Comparison of ENCODE assay signal across 13 cellular contexts in genomic region chr1:11961230-11961629, GRCh38. TPM values are rescaled to one million over a fixed set of nuclear protein-coding genes. Genes with fewer than 3 reads are reported as not detected.
A peak's percentile ranks its signal among the peaks of the same experiment; 100 is the strongest.
DNase-seq lines count a peak whose midpoint lies in the region; ATAC-seq and TF ChIP-seq lines count a peak whose summit lies in the region.
"Had no signal": no experiment of that assay in that cellular context is flagged by ENCODE, and none has a peak within 500 bp of the region (broad histone marks: within the 10 kb centered on the region; RNA-seq: fewer than 3 reads in every experiment).

No MANE protein-coding gene starts in this region.

- H3K27me3 Mint-ChIP-seq in mesothelial cell of epicardium (ENCODE audit: low read depth) (no peaks in the 10 kb centered on the region), chondrocyte (ENCODE audit: low read depth) (no peaks in the 10 kb centered on the region)
- H3K27me3 Mint-ChIP-seq: activated naive CD8-positive, alpha-beta T cell treated with anti-CD3 and anti-CD28 coated beads for 36 hours had no signal

- DNase-seq in NCI-H82 (lab: John Stamatoyannopoulos, UW) = peak; percentile 82
- peak in 1 of 10 donors; percentile 36 for DNase-seq in dorsolateral prefrontal cortex
- DNase-seq in mesothelial cell of epicardium (ENCODE audit: low spot score in 2 of 2, unreplicated experiment in 2 of 2) = no peak
- DNase-seq in PC-3 = no peak
- no peak for DNase-seq in smooth muscle cell (lab: John Stamatoyannopoulos, UW; ENCODE audit: unreplicated experiment)
- DNase-seq in chondrocyte (ENCODE audit: low spot score) = no peak
- DNase-seq in DMS79 treated with DMSO at 0.1 percent for 48 hours (lab: John Stamatoyannopoulos, UW) = no peak
- DNase-seq: activated CD8-positive, alpha-beta T cell treated with anti-CD3 and anti-CD28 coated beads, Interleukin-2, amount 10 ng/mL, durations not matched to agents 7 days and 5 days; activated naive CD8-positive, alpha-beta T cell treated with anti-CD3 and anti-CD28 coated beads for 36 hours; NCI-H226; testis had no signal

- H3K9me3 ChIP-seq in BLaER1 treated with 17β-estradiol and CSF1 and Interleukin-3, amounts not matched to agents 10 nM and 100 nM (replicated peaks in 1 of 11) = no peaks in the 10 kb centered on the region
- H3K9me3 ChIP-seq in PC-3 (ENCODE audit: low read length) = no peaks in the 10 kb centered on the region
- H3K9me3 ChIP-seq in smooth muscle cell (replicated peaks; ENCODE audit: low read depth) = no peaks in the 10 kb centered on the region
- H3K9me3 ChIP-seq: BLaER1, testis had no signal

- no peaks in the 10 kb centered on the region for H3K27me3 ChIP-seq in BLaER1 treated with 17β-estradiol and CSF1 and Interleukin-3, amounts not matched to agents 10 nM and 100 nM
- no peaks in the 10 kb centered on the region for H3K27me3 ChIP-seq in dorsolateral prefrontal cortex
- no peaks in the 10 kb centered on the region for H3K27me3 ChIP-seq in PC-3 (ENCODE audit: low read length)
- no peaks in the 10 kb centered on the region for H3K27me3 ChIP-seq in smooth muscle cell (ENCODE audit: low read depth)
- H3K27me3 ChIP-seq: BLaER1, testis had no signal

- H3F3A ChIP-seq in PC-3 (ENCODE audit: low read length, unreplicated experiment) (no peaks in the 10 kb centered on the region), smooth muscle cell (ENCODE audit: low read depth) (no peaks in the 10 kb centered on the region)

- H3K79me2 ChIP-seq in PC-3 (ENCODE audit: low read length) (no peaks in the 10 kb centered on the region), smooth muscle cell (ENCODE audit: low read depth) (no peaks in the 10 kb centered on the region)

- no peak overlapping the region for H2AFZ ChIP-seq in PC-3 (ENCODE audit: low read length)
- H2AFZ ChIP-seq in smooth muscle cell (ENCODE audit: low read depth) = no peak overlapping the region

- peak overlapping the region in 9 of 11 experiments; percentile 9 to 61 (median 52); a peak in 15 of 22 replicates for H3K9ac ChIP-seq in BLaER1 treated with 17β-estradiol and CSF1 and Interleukin-3, amounts not matched to agents 10 nM and 100 nM
- H3K9ac ChIP-seq in PC-3 (ENCODE audit: low read length) (no peak overlapping the region), smooth muscle cell (ENCODE audit: low read depth) (no peak overlapping the region)
- H3K9ac ChIP-seq: BLaER1 had no signal

- no TSS peak for BruUV-seq in PC-3 (replicated peaks; lab: Mats Ljungman, UMichigan)

- CTCF ChIA-PET in PC-3 (lab: Charles Lee) = no interaction called here

- peaks cover 0 to 22% (median 15%) of the 10 kb centered on the region in 10 experiments; a peak in 15 of 20 replicates for H3K4me1 ChIP-seq in BLaER1 treated with 17β-estradiol and CSF1 and Interleukin-3, amounts not matched to agents 10 nM and 100 nM
- H3K4me1 ChIP-seq in PC-3 (ENCODE audit: insufficient read depth, low read length) = no peaks in the 10 kb centered on the region
- no peaks in the 10 kb centered on the region for H3K4me1 ChIP-seq in smooth muscle cell (ENCODE audit: low read depth)
- H3K4me1 ChIP-seq: BLaER1, testis had no signal

- H3K4me3 ChIP-seq in BLaER1 treated with 17β-estradiol and CSF1 and Interleukin-3, amounts not matched to agents 10 nM and 100 nM = no peak overlapping the region; a peak in 1 of 20 replicates
- H3K4me3 ChIP-seq in dorsolateral prefrontal cortex (peak overlapping the region in 6 of 59 donors; percentile 8 to 37 (median 14)), PC-3 (ENCODE audit: low read length) (no peak overlapping the region), smooth muscle cell (no peak overlapping the region)
- H3K4me3 ChIP-seq: BLaER1, testis had no signal

- H3K4me1 Mint-ChIP-seq in mesothelial cell of epicardium = peaks cover 9% of the 10 kb centered on the region
- H3K4me1 Mint-ChIP-seq in chondrocyte (ENCODE audit: low read depth) = no peaks in the 10 kb centered on the region
- H3K4me1 Mint-ChIP-seq: activated naive CD8-positive, alpha-beta T cell treated with anti-CD3 and anti-CD28 coated beads for 36 hours had no signal

- no peak overlapping the region for H3K4me3 Mint-ChIP-seq in mesothelial cell of epicardium
- no peak overlapping the region for H3K4me3 Mint-ChIP-seq in chondrocyte (ENCODE audit: unreplicated experiment)
- H3K4me3 Mint-ChIP-seq: activated CD8-positive, alpha-beta T cell treated with anti-CD3 and anti-CD28 coated beads, Interleukin-2, amount 10 ng/mL, durations not matched to agents 7 days and 5 days; activated naive CD8-positive, alpha-beta T cell treated with anti-CD3 and anti-CD28 coated beads for 36 hours had no signal

- H3K36me3 ChIP-seq in BLaER1 treated with 17β-estradiol and CSF1 and Interleukin-3, amounts not matched to agents 10 nM and 100 nM = peaks cover 53 to 93% (median 86%) of the 10 kb centered on the region in 11 experiments
- H3K36me3 ChIP-seq in PC-3 (ENCODE audit: low read depth, low read length) (peaks cover 19% of the 10 kb centered on the region; the same call in 1 of the 2 replicates), smooth muscle cell (ENCODE audit: low read depth) (no peaks in the 10 kb centered on the region)

- H3K27ac ChIP-seq in BLaER1 treated with 17β-estradiol and CSF1 and Interleukin-3, amounts not matched to agents 10 nM and 100 nM = peak overlapping the region in 9 of 11 experiments; percentile 36 to 81 (median 60); a peak in 16 of 22 replicates
- H3K27ac ChIP-seq in dorsolateral prefrontal cortex = peak overlapping the region; percentile 15 to 95 (median 85)
- no peak overlapping the region for H3K27ac ChIP-seq in PC-3 (ENCODE audit: low read length)
- H3K27ac ChIP-seq in smooth muscle cell (ENCODE audit: low read depth) = no peak overlapping the region
- H3K27ac ChIP-seq: BLaER1, testis had no signal

- peak in 2 of 56 donors; percentile 6 to 18 for TF ChIP-seq CTCF in dorsolateral prefrontal cortex (IDR thresholded peaks at IDR 0.05 in 54 of 56, conservative IDR thresholded peaks at IDR 0.05 in 2 of 56; ENCODE audit: low read depth in 1 of 56, partially characterized antibody in 56 of 56)
- no peak for TF ChIP-seq CTCF in mesothelial cell of epicardium (IDR thresholded peaks at IDR 0.05; ENCODE audit: unreplicated experiment)
- TF ChIP-seq CTCF in PC-3 (conservative IDR thresholded peaks at IDR 0.05; ENCODE audit: low read depth, low read length) = no peak
- no peak for TF ChIP-seq CTCF in smooth muscle cell (IDR thresholded peaks at IDR 0.05; ENCODE audit: borderline replicate concordance, insufficient read depth, poor library complexity, severe bottlenecking)
- no peak for TF ChIP-seq CTCF in chondrocyte (IDR thresholded peaks at IDR 0.05)

- H3K36me3 Mint-ChIP-seq in mesothelial cell of epicardium = peaks cover 20% of the 10 kb centered on the region
- peaks cover 30% of the 10 kb centered on the region for H3K36me3 Mint-ChIP-seq in chondrocyte (ENCODE audit: low read depth)

- no peaks in the 10 kb centered on the region for H3K9me2 ChIP-seq in PC-3 (replicated peaks; ENCODE audit: low read length)

- H4K20me1 ChIP-seq in BLaER1 treated with 17β-estradiol and CSF1 and Interleukin-3, amounts not matched to agents 10 nM and 100 nM = peaks cover 0 to 14% (median 0%) of the 10 kb centered on the region in 11 experiments; a peak in 1 of 22 replicates
- H4K20me1 ChIP-seq in PC-3 (ENCODE audit: low read length) (no peaks in the 10 kb centered on the region), smooth muscle cell (ENCODE audit: low read depth) (peaks cover 17% of the 10 kb centered on the region)
- H4K20me1 ChIP-seq: BLaER1 had no signal

- H3K9me3 Mint-ChIP-seq in mesothelial cell of epicardium (no peaks in the 10 kb centered on the region), chondrocyte (ENCODE audit: low read depth) (no peaks in the 10 kb centered on the region)
- H3K9me3 Mint-ChIP-seq: activated naive CD8-positive, alpha-beta T cell treated with anti-CD3 and anti-CD28 coated beads for 36 hours had no signal

- POLR2A ChIA-PET in PC-3 (lab: Charles Lee; ENCODE audit: unreplicated experiment) = interaction anchor here (1.0 kb wide), 1 partner anchor 52 kb away, joined by 3 read pairs; no protein-coding TSS in a partner anchor

- ATAC-seq in PC-3 = no peak
- ATAC-seq: activated CD8-positive, alpha-beta T cell treated with anti-CD3 and anti-CD28 coated beads, Interleukin-2, amount 10 ng/mL, durations not matched to agents 7 days and 5 days had no signal

- intact Hi-C loops in dorsolateral prefrontal cortex (cut with DNase I) (loop anchor here in 1 of 2 donors (1.0 kb wide), 1 partner anchor 21 kb away; no protein-coding TSS in a partner anchor), PC-3 (cut with micrococcal nuclease) (no loop called here)

- 80% methylated on average over 4 of the region's 4 CpGs for WGBS in smooth muscle cell (ENCODE audit: low lambda C conversion rate)

- peak overlapping the region; percentile 53 for H3K27ac Mint-ChIP-seq in mesothelial cell of epicardium
- H3K27ac Mint-ChIP-seq in chondrocyte (ENCODE audit: unreplicated experiment) = no peak overlapping the region
- H3K27ac Mint-ChIP-seq: activated CD8-positive, alpha-beta T cell treated with anti-CD3 and anti-CD28 coated beads, Interleukin-2, amount 10 ng/mL, durations not matched to agents 7 days and 5 days; activated naive CD8-positive, alpha-beta T cell treated with anti-CD3 and anti-CD28 coated beads for 36 hours had no signal

- peak overlapping the region in 7 of 11 experiments; percentile 7 to 75 (median 56); a peak in 12 of 22 replicates for H3K4me2 ChIP-seq in BLaER1 treated with 17β-estradiol and CSF1 and Interleukin-3, amounts not matched to agents 10 nM and 100 nM
- no peak overlapping the region for H3K4me2 ChIP-seq in PC-3 (ENCODE audit: low read length)
- no peak overlapping the region for H3K4me2 ChIP-seq in smooth muscle cell
- H3K4me2 ChIP-seq: BLaER1 had no signal

RNA-seq across cellular contexts. Expression of gene MFN2, which starts 19.0 kb away (rescaled TPM):
- total RNA-seq in dorsolateral prefrontal cortex (100 to 1,000 TPM; 107 to 182 (median 141) TPM), mesothelial cell of epicardium (52.4 to 58.4 TPM (median 53.7 TPM) in 3 replicates), PC-3 (2014; rRNA removed) (97.8 and 101 TPM in 2 replicates), smooth muscle cell (30.0 and 34.2 TPM in 2 replicates), chondrocyte (53.1 to 68.8 TPM (median 56.6 TPM) in 3 replicates)
- polyA plus RNA-seq in smooth muscle cell = 39.7 and 42.8 TPM in 2 replicates

RNA-seq across cellular contexts. Expression of gene PLOD1, which starts 26.7 kb away (rescaled TPM):
- 100 to 1,000 TPM in 4 of 120 experiments, 10 to 100 TPM in 116; 28.5 to 148 (median 43.7) TPM for total RNA-seq in dorsolateral prefrontal cortex
- 198 to 206 TPM (median 203 TPM) in 3 replicates for total RNA-seq in mesothelial cell of epicardium
- 179 and 216 TPM in 2 replicates for total RNA-seq in PC-3 (2014; rRNA removed)
- 292 and 362 TPM in 2 replicates for total RNA-seq in smooth muscle cell
- 425 and 559 TPM in 2 replicates for polyA plus RNA-seq in smooth muscle cell
- total RNA-seq in chondrocyte = 344 to 509 TPM (median 477 TPM) in 3 replicates

RNA-seq across cellular contexts. Expression of gene KIAA2013, which starts 35.0 kb away (rescaled TPM):
- total RNA-seq in dorsolateral prefrontal cortex (10 to 100 TPM; 22.8 to 44.8 (median 29.5) TPM), mesothelial cell of epicardium (37.8 to 39.3 TPM (median 37.8 TPM) in 3 replicates), PC-3 (2014; rRNA removed) (78.1 and 89.2 TPM in 2 replicates), smooth muscle cell (41.0 and 41.3 TPM in 2 replicates), chondrocyte (46.3 to 51.4 TPM (median 47.6 TPM) in 3 replicates)
- 70.9 and 71.6 TPM in 2 replicates for polyA plus RNA-seq in smooth muscle cell

RNA-seq across cellular contexts. Expression of gene MIIP, which starts 58.1 kb away (rescaled TPM):
- total RNA-seq in dorsolateral prefrontal cortex (10 to 100 TPM; 16.3 to 37.8 (median 24.3) TPM), mesothelial cell of epicardium (31.7 to 37.5 TPM (median 32.0 TPM) in 3 replicates), PC-3 (2014; rRNA removed) (53.5 and 74.9 TPM in 2 replicates), smooth muscle cell (18.9 and 24.0 TPM in 2 replicates), chondrocyte (14.5 to 17.8 TPM (median 17.7 TPM) in 3 replicates)
- 63.3 and 66.5 TPM in 2 replicates for polyA plus RNA-seq in smooth muscle cell

Comparison
In these comparisons a context has a peak if more than half of its experiments do, and no peak if none do; other contexts are left out.
1. H3K27ac ChIP-seq: peak in BLaER1 treated with 17β-estradiol and CSF1 and Interleukin-3, amounts not matched to agents 10 nM and 100 nM (9 of 11) and dorsolateral prefrontal cortex (59 of 59); none in PC-3 (single experiment) and smooth muscle cell (single experiment).
2. H3K4me2 ChIP-seq: peak in BLaER1 treated with 17β-estradiol and CSF1 and Interleukin-3, amounts not matched to agents 10 nM and 100 nM (7 of 11); none in PC-3 (single experiment) and smooth muscle cell (single experiment).
3. H3K9ac ChIP-seq: peak in BLaER1 treated with 17β-estradiol and CSF1 and Interleukin-3, amounts not matched to agents 10 nM and 100 nM (9 of 11); none in PC-3 (single experiment) and smooth muscle cell (single experiment).